1 cellular context compared by ENCODE assay signal in genomic region chr2:84963323-84963691, GRCh38.
TF ChIP-seq lines count a peak whose summit lies in the region.

No MANE protein-coding gene starts in this region.

TF ChIP-seq in HepG2, 621 proteins besides CTCF, POLR2A, EP300 and RAD21:
- TF ChIP-seq MYPOP (CRISPR knock-in tag; IDR thresholded peaks at IDR 0.05) (peak; percentile 52; the same call in 1 of the 2 replicates), PAF1 (CRISPR knock-in tag; IDR thresholded peaks at IDR 0.05) (0 out of 2 replicates have a peak, but pooled peaks have one; percentile 67), HES4 (CRISPR knock-in tag; IDR thresholded peaks at IDR 0.05; ENCODE audit: borderline replicate concordance) (no peak), ZNF326 (CRISPR knock-in tag; IDR thresholded peaks at IDR 0.05; ENCODE audit: borderline replicate concordance) (0 out of 2 replicates have a peak, but pooled peaks have one; percentile 22), ZNF431 (CRISPR knock-in tag; IDR thresholded peaks at IDR 0.05; ENCODE audit: borderline replicate concordance, low read depth) (0 out of 2 replicates have a peak, but pooled peaks have one; percentile 51), ZNF18 (CRISPR knock-in tag; IDR thresholded peaks at IDR 0.05; ENCODE audit: insufficient replicate concordance) (peak; percentile 7), CCDC6 (CRISPR knock-in tag; IDR thresholded peaks at IDR 0.05) (peak; percentile 77; the same call in 1 of the 2 replicates), KDM6A (CRISPR knock-in tag; IDR thresholded peaks at IDR 0.05; ENCODE audit: low read depth) (no peak), ZNF224 (CRISPR knock-in tag; IDR thresholded peaks at IDR 0.05) (0 out of 2 replicates have a peak, but pooled peaks have one; percentile 62), ZNF430 (CRISPR knock-in tag; IDR thresholded peaks at IDR 0.05) (peak; percentile 43; the same call in 1 of the 2 replicates), ZNF501 (CRISPR knock-in tag; IDR thresholded peaks at IDR 0.05) (peak; percentile 11; the same call in 1 of the 2 replicates), DMTF1 (CRISPR knock-in tag; IDR thresholded peaks at IDR 0.05) (no peak), MTERF4 (CRISPR knock-in tag; IDR thresholded peaks at IDR 0.05) (0 out of 2 replicates have a peak, but pooled peaks have one; percentile 30), USF2 (IDR thresholded peaks at IDR 0.05; ENCODE audit: low read depth, low read length) (no peak), USF2 (CRISPR knock-in tag; IDR thresholded peaks at IDR 0.05; ENCODE audit: borderline replicate concordance) (peak; percentile 57; the same call in 1 of the 2 replicates), IKZF1 (IDR thresholded peaks at IDR 0.05) (no peak), KLF16 (CRISPR knock-in tag; IDR thresholded peaks at IDR 0.05) (0 out of 4 replicates have a peak, but pooled peaks of 1 of the 2 experiments have one; percentile 15), ZNF354B (CRISPR knock-in tag; IDR thresholded peaks at IDR 0.05) (0 out of 2 replicates have a peak, but pooled peaks have one; percentile 26), ZNF878 (CRISPR knock-in tag; IDR thresholded peaks at IDR 0.05) (0 out of 2 replicates have a peak, but pooled peaks have one; percentile 15), ZBTB20 (CRISPR knock-in tag; IDR thresholded peaks at IDR 0.05; ENCODE audit: borderline replicate concordance, low read depth) (no peak), DNMT3B (CRISPR knock-in tag; conservative IDR thresholded peaks at IDR 0.05) (0 out of 2 replicates have a peak, but pooled peaks have one; percentile 18), HOXA7 (CRISPR knock-in tag; IDR thresholded peaks at IDR 0.05) (0 out of 2 replicates have a peak, but pooled peaks have one; percentile 1)
